17 cellular contexts compared by ENCODE assay signal in genomic region chr11:47047972-47048371, GRCh38.
DNase-seq lines count a peak whose midpoint lies in the region; ATAC-seq and TF ChIP-seq lines count a peak whose summit lies in the region.
"Had no signal": no experiment of that assay in that cellular context is flagged by ENCODE, and none has a peak within 500 bp of the region (broad histone marks: within the 10 kb centered on the region; RNA-seq: fewer than 3 reads in every experiment).

No MANE protein-coding gene starts in this region.

- DNase-seq in GM06990 (ENCODE audit: extremely low read depth, insufficient read length) (peak; percentile 22), OCI-LY7 (ENCODE audit: low spot score) (peak; percentile 61), amygdala (lab: John Stamatoyannopoulos, UW) (no peak), kidney tubule cell (ENCODE audit: low spot score) (no peak), HT-29 (ENCODE audit: low spot score) (no peak)
- DNase-seq: Caco-2; CD4-positive, CD25-positive, alpha-beta regulatory T cell; CD8-positive, alpha-beta T cell; DMS153; DND-41; GOT3; HFFc6 had no signal

- no peaks in the 10 kb centered on the region for H3K27me3 ChIP-seq in GM06990 (replicated peaks; ENCODE audit: control insufficient read depth, insufficient read depth, low read length)
- H3K27me3 ChIP-seq: BLaER1 had no signal

- H2AFZ ChIP-seq in OCI-LY7 (ENCODE audit: low read length) = no peak overlapping the region

- POLR2A ChIA-PET in OCI-LY7 (lab: Charles Lee) = no interaction called here

- no peaks in the 10 kb centered on the region; the same call in 1 of the 2 replicates for H3K9me3 ChIP-seq in OCI-LY7 (ENCODE audit: low read length)
- H3K9me3 ChIP-seq: BLaER1, Caco-2, HAP-1 had no signal

- CTCF ChIA-PET in OCI-LY7 (lab: Charles Lee; ENCODE audit: unreplicated experiment) = no interaction called here

- peak overlapping the region; percentile 61 for H3K4me2 ChIP-seq in OCI-LY7 (ENCODE audit: low read length)
- H3K4me2 ChIP-seq: BLaER1 had no signal

- TF ChIP-seq CTCF in GM06990 (IDR thresholded peaks at IDR 0.05; ENCODE audit: insufficient read depth, low read length, poor library complexity, severe bottlenecking) = no peak
- no peak for TF ChIP-seq CTCF in OCI-LY7 (conservative IDR thresholded peaks at IDR 0.05; ENCODE audit: low read length)

- peak; percentile 53 for ATAC-seq in GM18498 (IDR thresholded peaks at IDR 0.05; ENCODE audit: unreplicated experiment)
- ATAC-seq: CD8-positive, alpha-beta T cell had no signal

- peak overlapping the region; percentile 52 for H3K27ac ChIP-seq in OCI-LY7 (ENCODE audit: low read depth, low read length, poor library complexity, severe bottlenecking)
- H3K27ac ChIP-seq: 22Rv1, BLaER1, C4-2B had no signal

- no peaks in the 10 kb centered on the region for H3K79me2 ChIP-seq in OCI-LY7 (ENCODE audit: insufficient read depth, low read depth, low read length)

- H3K36me3 ChIP-seq in GM06990 (ENCODE audit: control insufficient read depth, insufficient read depth, low read length) = no peaks in the 10 kb centered on the region
- peaks cover 7% of the 10 kb centered on the region for H3K36me3 ChIP-seq in OCI-LY7 (ENCODE audit: insufficient read depth, low read length)
- H3K36me3 ChIP-seq: HAP-1 had no signal

- H3K4me3 ChIP-seq in GM06990 (replicated peaks; ENCODE audit: low read depth, low read length) = no peak overlapping the region
- peak overlapping the region; percentile 1 for H3K4me3 ChIP-seq in OCI-LY7 (ENCODE audit: low read depth, low read length, poor library complexity, severe bottlenecking)
- H3K4me3 ChIP-seq: BLaER1, HAP-1 had no signal

- no peaks in the 10 kb centered on the region for H3K9me2 ChIP-seq in OCI-LY7 (ENCODE audit: insufficient read depth, low read length)

- BruUV-seq in OCI-LY7 (replicated peaks; lab: Mats Ljungman, UMichigan) = no TSS peak

- H4K20me1 ChIP-seq in OCI-LY7 (ENCODE audit: insufficient read depth, low read length) = no peaks in the 10 kb centered on the region
- H4K20me1 ChIP-seq: BLaER1 had no signal

- H3K4me1 ChIP-seq in OCI-LY7 (ENCODE audit: insufficient read depth, low read length, poor library complexity, severe bottlenecking) = peaks cover 26% of the 10 kb centered on the region
- H3K4me1 ChIP-seq: BLaER1, Caco-2, HAP-1 had no signal

- intact Hi-C loops in OCI-LY7 (cut with micrococcal nuclease; ENCODE audit: unreplicated experiment) = loop anchor here (5.0 kb wide), 1 partner anchor 104 kb away; no protein-coding TSS in a partner anchor

Comparison
In these comparisons a context has a peak if more than half of its experiments do, and no peak if none do; other contexts are left out.
1. DNase-seq: peak in GM06990 (single experiment) and OCI-LY7 (single experiment); none in amygdala (0 of 56), kidney tubule cell (single experiment) and HT-29 (single experiment).